18 cellular contexts compared by ENCODE assay signal in the genomic region with DNA sequence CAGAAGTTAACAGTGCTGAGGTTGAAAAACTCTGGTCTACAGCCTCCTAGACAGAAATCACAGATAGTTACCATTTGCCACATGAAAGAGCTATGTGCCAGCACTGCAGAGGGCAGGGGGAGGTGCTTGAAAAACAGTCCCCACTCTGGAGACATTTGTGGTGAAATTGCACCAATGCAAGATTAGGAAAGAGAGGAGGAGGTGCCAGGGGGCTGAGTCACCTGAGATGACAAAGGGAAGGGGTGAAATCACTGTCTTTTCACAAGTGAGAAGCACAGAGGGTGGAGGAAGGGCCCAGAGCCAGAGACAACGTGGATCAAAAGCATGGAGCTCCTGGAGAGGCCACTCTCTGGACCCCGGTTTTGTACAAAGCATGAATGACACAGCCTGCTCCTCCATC.
DNase-seq lines count a peak whose midpoint lies in the region; ATAC-seq, FAIRE-seq and TF ChIP-seq lines count a peak whose summit lies in the region.
"Had no signal": no experiment of that assay in that cellular context is flagged by ENCODE, and none has a peak within 500 bp of the region (broad histone marks: within the 10 kb centered on the region; RNA-seq: fewer than 3 reads in every experiment).

No MANE protein-coding gene starts in this region.

- no peak overlapping the region for H4K91ac ChIP-seq in H1 (replicated peaks; ENCODE audit: insufficient read length, low read length)

- H3K36me3 ChIP-seq in H1 (ENCODE audit: control insufficient read depth in 2 of 4, insufficient read depth in 4 of 4, low read length in 3 of 4), result no peaks in the 10 kb centered on the region
- H3K36me3 ChIP-seq: stomach, upper lobe of left lung had no signal

- CTCF ChIA-PET in H1 (lab: Charles Lee; ENCODE audit: partially characterized antibody), result interaction anchor here (0.6 to 3.0 kb wide), 4 partner anchors 9 to 65 kb away, joined by 3 to 17 read pairs (median 5); no protein-coding TSS in a partner anchor

- no peaks in the 10 kb centered on the region for H3K79me1 ChIP-seq in H1 (ENCODE audit: low read depth, low read length)

- no peak overlapping the region for H2BK20ac ChIP-seq in H1 (ENCODE audit: low read length)

- DNase-seq in activated naive CD8-positive, alpha-beta T cell treated with anti-CD3 and anti-CD28 coated beads, Interleukin-2, amount 50 U/mL, for 24 hours, result no peak
- no peak for DNase-seq in activated naive CD8-positive, alpha-beta T cell treated with anti-CD3 and anti-CD28 coated beads for 36 hours
- DNase-seq in NB4 (ENCODE audit: low read depth), result peak; percentile 10
- no peak for DNase-seq in H1 (ENCODE audit: low read depth in 1 of 2, low spot score in 2 of 2)
- no peak for DNase-seq in stimulated activated effector memory CD8-positive, alpha-beta T cell treated with anti-CD3 and anti-CD28 coated beads, Interleukin-12 subunit alpha, Interleukin-12 subunit beta, amount 100 ng/mL, for 72 hours (ENCODE audit: low spot score in 2 of 2)
- no peak for DNase-seq in progenitor cell of endocrine pancreas (ENCODE audit: low spot score, unreplicated experiment)
- no peak for DNase-seq in DMS 273 treated with DMSO at 0.1 percent for 48 hours (lab: John Stamatoyannopoulos, UW)
- DNase-seq in T-helper 1 cell, result no peak
- DNase-seq: activated T-cell treated with anti-CD3 and anti-CD28 coated beads, Interleukin-2, amount 50 U/mL, for 4 hours; left ventricle myocardium superior; NCI-H146; occipital lobe; right cardiac atrium; stomach; upper lobe of left lung had no signal

- H2BK15ac ChIP-seq in H1 (ENCODE audit: low read length), result no peak overlapping the region

- H3K27me3 Mint-ChIP-seq in activated naive CD8-positive, alpha-beta T cell treated with anti-CD3 and anti-CD28 coated beads, Interleukin-2, amount 50 U/mL, for 24 hours, result peaks cover 36% of the 10 kb centered on the region
- H3K27me3 Mint-ChIP-seq in activated naive CD8-positive, alpha-beta T cell treated with anti-CD3 and anti-CD28 coated beads for 36 hours, result peaks cover 42% of the 10 kb centered on the region
- peaks cover 54% of the 10 kb centered on the region for H3K27me3 Mint-ChIP-seq in progenitor cell of endocrine pancreas

- H2BK120ac ChIP-seq in H1 (replicated peaks; ENCODE audit: low read depth, low read length), result no peak overlapping the region

- ATAC-seq in activated naive CD8-positive, alpha-beta T cell treated with anti-CD3 and anti-CD28 coated beads, Interleukin-2, amount 50 U/mL, for 24 hours, result peak; percentile 66
- ATAC-seq in stimulated activated effector memory CD8-positive, alpha-beta T cell treated with anti-CD3 and anti-CD28 coated beads, Interleukin-12 subunit alpha, Interleukin-12 subunit beta, amount 100 ng/mL, for 72 hours, result no peak
- ATAC-seq: activated T-cell treated with anti-CD3 and anti-CD28 coated beads, Interleukin-2, amount 50 U/mL, for 4 hours; esophagus mucosa had no signal

- no peak overlapping the region for H3K14ac ChIP-seq in H1 (ENCODE audit: insufficient read length)

- H3K4me3 ChIP-seq in NB4 (ENCODE audit: low read depth, low read length) (no peak overlapping the region), H1 (ENCODE audit: extremely low read depth in 1 of 4, insufficient read depth in 2 of 4, low read depth in 3 of 4, low read length in 4 of 4) (no peak overlapping the region)
- H3K4me3 ChIP-seq: stomach, upper lobe of left lung had no signal

- no peaks in the 10 kb centered on the region for H3K36me3 Mint-ChIP-seq in activated naive CD8-positive, alpha-beta T cell treated with anti-CD3 and anti-CD28 coated beads, Interleukin-2, amount 50 U/mL, for 24 hours (ENCODE audit: low read depth)
- no peaks in the 10 kb centered on the region for H3K36me3 Mint-ChIP-seq in activated naive CD8-positive, alpha-beta T cell treated with anti-CD3 and anti-CD28 coated beads for 36 hours
- H3K36me3 Mint-ChIP-seq in stimulated activated effector memory CD8-positive, alpha-beta T cell treated with anti-CD3 and anti-CD28 coated beads, Interleukin-12 subunit alpha, Interleukin-12 subunit beta, amount 100 ng/mL, for 72 hours, result no peaks in the 10 kb centered on the region
- H3K36me3 Mint-ChIP-seq in progenitor cell of endocrine pancreas (ENCODE audit: insufficient read depth), result no peaks in the 10 kb centered on the region

- no peak overlapping the region for H3K4me2 ChIP-seq in H1 (ENCODE audit: insufficient read depth in 1 of 2, low read depth in 2 of 2, low read length in 2 of 2)

- FAIRE-seq in H1 (lab: Jason Lieb, UNC), result no peak
- FAIRE-seq: G401.6, HTR-8/SVneo had no signal

- no peak overlapping the region for H2AFZ ChIP-seq in H1 (ENCODE audit: low read length)

- H3K27me3 ChIP-seq in H1 (replicated peaks in 1 of 4; ENCODE audit: control insufficient read depth in 3 of 4, extremely low read depth in 1 of 4, insufficient read depth in 3 of 4, low read length in 3 of 4), result peaks cover 36 to 53% (median 49%) of the 10 kb centered on the region in 4 experiments

- no peaks in the 10 kb centered on the region for H3K4me1 Mint-ChIP-seq in activated naive CD8-positive, alpha-beta T cell treated with anti-CD3 and anti-CD28 coated beads, Interleukin-2, amount 50 U/mL, for 24 hours
- no peaks in the 10 kb centered on the region for H3K4me1 Mint-ChIP-seq in activated naive CD8-positive, alpha-beta T cell treated with anti-CD3 and anti-CD28 coated beads for 36 hours
- H3K4me1 Mint-ChIP-seq in stimulated activated effector memory CD8-positive, alpha-beta T cell treated with anti-CD3 and anti-CD28 coated beads, Interleukin-12 subunit alpha, Interleukin-12 subunit beta, amount 100 ng/mL, for 72 hours, result no peaks in the 10 kb centered on the region
- peaks cover 2% of the 10 kb centered on the region for H3K4me1 Mint-ChIP-seq in progenitor cell of endocrine pancreas (ENCODE audit: low read depth)

- H2AK5ac ChIP-seq in H1 (ENCODE audit: low read depth, low read length), result no peak overlapping the region

- no peak overlapping the region for H3K4me3 Mint-ChIP-seq in activated naive CD8-positive, alpha-beta T cell treated with anti-CD3 and anti-CD28 coated beads, Interleukin-2, amount 50 U/mL, for 24 hours
- no peak overlapping the region for H3K4me3 Mint-ChIP-seq in activated naive CD8-positive, alpha-beta T cell treated with anti-CD3 and anti-CD28 coated beads for 36 hours
- H3K4me3 Mint-ChIP-seq in stimulated activated effector memory CD8-positive, alpha-beta T cell treated with anti-CD3 and anti-CD28 coated beads, Interleukin-12 subunit alpha, Interleukin-12 subunit beta, amount 100 ng/mL, for 72 hours, result no peak overlapping the region
- H3K4me3 Mint-ChIP-seq in progenitor cell of endocrine pancreas (ENCODE audit: low read depth), result no peak overlapping the region
- H3K4me3 Mint-ChIP-seq: activated T-cell treated with anti-CD3 and anti-CD28 coated beads, Interleukin-2, amount 50 U/mL, for 4 hours had no signal

- WGBS in H1 (ENCODE audit: extremely low coverage in 1 of 2, insufficient coverage in 1 of 2, insufficient read length in 1 of 2, insufficient replicate concordance in 2 of 2, low coverage in 1 of 2, low lambda C conversion rate in 2 of 2, missing lambda C conversion rate in 1 of 2), 2 experiments, result 69% methylated on average over 2 of the region's 2 CpGs; no CpG with 5 or more reads in 1 of the 2 experiments

- POLR2A ChIA-PET in H1 (lab: Charles Lee; ENCODE audit: partially characterized antibody), result interaction anchor here (1.4 kb wide), 1 partner anchor 8 kb away, joined by 3 read pairs; no protein-coding TSS in a partner anchor

- no peak for TF ChIP-seq POLR2A in NB4 (IDR thresholded peaks at IDR 0.05; ENCODE audit: extremely low read depth, insufficient read length)
- TF ChIP-seq POLR2A in H1 (IDR thresholded peaks at IDR 0.05; ENCODE audit: control extremely low read depth in 1 of 2, low read depth in 2 of 2, low read length in 2 of 2), result no peak

- no peaks in the 10 kb centered on the region for H3K9me3 ChIP-seq in H1 (ENCODE audit: insufficient read depth in 2 of 2, low read depth in 1 of 2, low read length in 1 of 2)
- H3K9me3 ChIP-seq: stomach, upper lobe of left lung had no signal

- peaks cover 13% of the 10 kb centered on the region; the same call in 1 of the 2 replicates for H3K23me2 ChIP-seq in H1 (ENCODE audit: low read depth, low read length)

- H3K9ac ChIP-seq in H1 (replicated peaks in 1 of 4; ENCODE audit: extremely low read depth in 1 of 4, low read depth in 3 of 4, low read length in 3 of 4), result no peak overlapping the region

- H2BK5ac ChIP-seq in H1 (ENCODE audit: low read depth, low read length), result no peak overlapping the region

- 0 out of 2 replicates have a peak overlapping the region, but pooled peaks have one; percentile 77 for H2BK12ac ChIP-seq in H1 (ENCODE audit: low read depth, low read length)

- no peaks in the 10 kb centered on the region for H3K9me3 Mint-ChIP-seq in activated naive CD8-positive, alpha-beta T cell treated with anti-CD3 and anti-CD28 coated beads, Interleukin-2, amount 50 U/mL, for 24 hours
- H3K9me3 Mint-ChIP-seq in activated naive CD8-positive, alpha-beta T cell treated with anti-CD3 and anti-CD28 coated beads for 36 hours, result no peaks in the 10 kb centered on the region
- no peaks in the 10 kb centered on the region for H3K9me3 Mint-ChIP-seq in stimulated activated effector memory CD8-positive, alpha-beta T cell treated with anti-CD3 and anti-CD28 coated beads, Interleukin-12 subunit alpha, Interleukin-12 subunit beta, amount 100 ng/mL, for 72 hours
- H3K9me3 Mint-ChIP-seq in progenitor cell of endocrine pancreas (ENCODE audit: low read depth), result no peaks in the 10 kb centered on the region
- H3K9me3 Mint-ChIP-seq: activated T-cell treated with anti-CD3 and anti-CD28 coated beads, Interleukin-2, amount 50 U/mL, for 4 hours had no signal

- peaks cover 10 to 20% (median 13%) of the 10 kb centered on the region in 4 experiments for H3K4me1 ChIP-seq in H1 (replicated peaks in 1 of 4; ENCODE audit: control insufficient read depth in 3 of 4, insufficient read depth in 4 of 4, low read length in 3 of 4)

- H3K56ac ChIP-seq in H1 (replicated peaks; ENCODE audit: insufficient read length, low read depth, low read length), result no peak overlapping the region

- no peak overlapping the region for H3K27ac ChIP-seq in H1 (ENCODE audit: low read depth, low read length)
- H3K27ac ChIP-seq: stomach, upper lobe of left lung had no signal

- TF ChIP-seq CTCF in NB4 (IDR thresholded peaks at IDR 0.05; ENCODE audit: low read depth, low read length) (no peak), H1 (IDR thresholded peaks at IDR 0.05; ENCODE audit: control extremely low read depth in 1 of 3, insufficient read depth in 1 of 3, low read depth in 1 of 3, low read length in 3 of 3) (no peak), progenitor cell of endocrine pancreas (IDR thresholded peaks at IDR 0.05; ENCODE audit: unreplicated experiment) (no peak)

- TF ChIP-seq RAD21 in H1 (IDR thresholded peaks at IDR 0.05 in 1 of 2, conservative IDR thresholded peaks at IDR 0.05 in 1 of 2; ENCODE audit: low read depth in 2 of 2, low read length in 2 of 2), result no peak

- H4K5ac ChIP-seq in H1 (ENCODE audit: insufficient read length, low read depth, low read length), result no peak overlapping the region

- TF ChIP-seq EP300 in H1 (IDR thresholded peaks at IDR 0.05; ENCODE audit: borderline replicate concordance in 1 of 2, low read depth in 2 of 2, low read length in 2 of 2), result no peak

- H3K23ac ChIP-seq in H1 (ENCODE audit: insufficient read length), result no peak overlapping the region

- H3K79me2 ChIP-seq in H1 (ENCODE audit: control insufficient read depth in 1 of 2, insufficient read depth in 2 of 2, low read length in 2 of 2), result no peaks in the 10 kb centered on the region

- no peak overlapping the region for H4K8ac ChIP-seq in H1 (ENCODE audit: extremely low read depth, insufficient read depth, low read length)

- no peak overlapping the region for H3K4ac ChIP-seq in H1 (replicated peaks; ENCODE audit: insufficient read length, low read depth, low read length)

- H3K27ac Mint-ChIP-seq in activated naive CD8-positive, alpha-beta T cell treated with anti-CD3 and anti-CD28 coated beads, Interleukin-2, amount 50 U/mL, for 24 hours, result no peak overlapping the region
- H3K27ac Mint-ChIP-seq in activated naive CD8-positive, alpha-beta T cell treated with anti-CD3 and anti-CD28 coated beads for 36 hours, result no peak overlapping the region
- no peak overlapping the region for H3K27ac Mint-ChIP-seq in stimulated activated effector memory CD8-positive, alpha-beta T cell treated with anti-CD3 and anti-CD28 coated beads, Interleukin-12 subunit alpha, Interleukin-12 subunit beta, amount 100 ng/mL, for 72 hours
- no peak overlapping the region for H3K27ac Mint-ChIP-seq in progenitor cell of endocrine pancreas

- H3K18ac ChIP-seq in H1 (ENCODE audit: extremely low read depth, low read length), result no peak overlapping the region

- peaks cover 2 to 7% of the 10 kb centered on the region in 2 experiments for H4K20me1 ChIP-seq in H1 (replicated peaks in 1 of 2; ENCODE audit: control insufficient read depth in 1 of 2, insufficient read depth in 2 of 2, low read length in 2 of 2)
